22 cellular contexts compared by ENCODE assay signal in the genomic region with DNA sequence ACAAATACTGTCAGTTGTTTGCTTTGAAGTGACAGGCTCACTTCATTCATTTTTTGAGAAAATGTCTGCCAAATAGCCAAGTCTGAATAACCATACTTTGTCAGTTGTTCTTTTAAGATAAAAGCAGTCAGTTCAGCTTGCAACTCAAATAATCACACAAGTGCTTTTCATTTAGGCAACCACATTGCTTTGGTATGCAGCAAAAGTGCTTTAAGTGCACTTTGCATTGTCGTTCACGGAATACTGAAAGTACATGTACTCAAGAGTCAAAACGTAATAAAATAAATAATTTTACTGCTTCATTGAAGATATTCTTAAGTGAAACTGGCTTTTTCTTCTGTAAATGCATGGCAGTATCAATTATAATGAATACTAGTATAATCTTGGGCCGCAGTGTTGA.
"Had no signal": no experiment of that assay in that cellular context is flagged by ENCODE, and none has a peak within 500 bp of the region (broad histone marks: within the 10 kb centered on the region; RNA-seq: fewer than 3 reads in every experiment).

No MANE protein-coding gene starts in this region.

- H3K79me2 ChIP-seq: hepatocyte, parathyroid adenoma had no signal

- H3K4me3 Mint-ChIP-seq: activated B cell treated with CpG ODN at 0.5 μM for 24 hours; activated CD4-positive, alpha-beta memory T cell treated with anti-CD3 and anti-CD28 coated beads, Interleukin-2, amount 10 ng/mL, durations not matched to agents 7 days and 5 days; activated CD8-positive, alpha-beta memory T cell treated with anti-CD3 and anti-CD28 coated beads, Interleukin-2, amount 10 ng/mL, durations not matched to agents 7 days and 5 days; activated naive CD8-positive, alpha-beta T cell treated with anti-CD3 and anti-CD28 coated beads, Interleukin-2, amount 10 ng/mL, durations not matched to agents 7 days and 5 days; activated T-helper 17 cell treated with anti-CD3 and anti-CD28 coated beads, Interleukin-2, amount 50 U/mL, for 72 hours; nephron; stimulated activated effector memory CD8-positive, alpha-beta T cell treated with anti-CD3 and anti-CD28 coated beads, Interleukin-12 subunit alpha, Interleukin-12 subunit beta, amount 100 ng/mL, for 72 hours had no signal

- H3K27ac ChIP-seq: breast epithelium, foreskin keratinocyte, hepatocyte, parathyroid adenoma, stomach had no signal

- H2AFZ ChIP-seq: hepatocyte, parathyroid adenoma had no signal

- H3K27ac Mint-ChIP-seq: activated B cell treated with CpG ODN at 0.5 μM for 24 hours; activated CD4-positive, alpha-beta memory T cell treated with anti-CD3 and anti-CD28 coated beads, Interleukin-2, amount 10 ng/mL, durations not matched to agents 7 days and 5 days; activated CD8-positive, alpha-beta memory T cell treated with anti-CD3 and anti-CD28 coated beads, Interleukin-2, amount 10 ng/mL, durations not matched to agents 7 days and 5 days; activated naive CD8-positive, alpha-beta T cell treated with anti-CD3 and anti-CD28 coated beads, Interleukin-2, amount 10 ng/mL, durations not matched to agents 7 days and 5 days; activated T-helper 17 cell treated with anti-CD3 and anti-CD28 coated beads, Interleukin-2, amount 50 U/mL, for 72 hours; nephron; stimulated activated effector memory CD8-positive, alpha-beta T cell treated with anti-CD3 and anti-CD28 coated beads, Interleukin-12 subunit alpha, Interleukin-12 subunit beta, amount 100 ng/mL, for 72 hours had no signal

- DNase-seq: activated B cell treated with CpG ODN at 0.5 μM for 24 hours; activated CD4-positive, alpha-beta memory T cell treated with anti-CD3 and anti-CD28 coated beads, Interleukin-2, amount 10 ng/mL, durations not matched to agents 7 days and 5 days; activated CD4-positive, alpha-beta T cell treated with anti-CD3 and anti-CD28 coated beads for 4 hours; activated CD8-positive, alpha-beta memory T cell treated with anti-CD3 and anti-CD28 coated beads, Interleukin-2, amount 10 ng/mL, durations not matched to agents 7 days and 5 days; activated naive CD4-positive, alpha-beta T cell; activated naive CD8-positive, alpha-beta T cell treated with anti-CD3 and anti-CD28 coated beads, Interleukin-2, amount 10 ng/mL, durations not matched to agents 7 days and 5 days; anterior cingulate cortex; effector CD4-positive, alpha-beta T cell; foreskin keratinocyte; islet precursor cell; left colon; midbrain; stimulated activated CD4-positive, alpha-beta T cell treated with anti-CD3 and anti-CD28 coated beads, Interleukin-4, amount 100 ng/mL, for 24 hours; stomach had no signal

- H3K36me3 ChIP-seq: breast epithelium had no signal

- H3K27me3 Mint-ChIP-seq: activated B cell treated with CpG ODN at 0.5 μM for 24 hours; activated CD4-positive, alpha-beta memory T cell treated with anti-CD3 and anti-CD28 coated beads, Interleukin-2, amount 10 ng/mL, durations not matched to agents 7 days and 5 days; activated CD8-positive, alpha-beta memory T cell treated with anti-CD3 and anti-CD28 coated beads, Interleukin-2, amount 10 ng/mL, durations not matched to agents 7 days and 5 days; activated naive CD8-positive, alpha-beta T cell treated with anti-CD3 and anti-CD28 coated beads, Interleukin-2, amount 10 ng/mL, durations not matched to agents 7 days and 5 days; activated T-helper 17 cell treated with anti-CD3 and anti-CD28 coated beads, Interleukin-2, amount 50 U/mL, for 72 hours had no signal

- H3K9me3 ChIP-seq: breast epithelium, stomach had no signal

- ATAC-seq: activated CD8-positive, alpha-beta memory T cell treated with anti-CD3 and anti-CD28 coated beads, Interleukin-2, amount 10 ng/mL, durations not matched to agents 7 days and 5 days; activated T-helper 17 cell treated with anti-CD3 and anti-CD28 coated beads, Interleukin-2, amount 50 U/mL, for 72 hours; esophagus mucosa; left colon; sciatic nerve; stimulated activated effector memory CD8-positive, alpha-beta T cell treated with anti-CD3 and anti-CD28 coated beads, Interleukin-12 subunit alpha, Interleukin-12 subunit beta, amount 100 ng/mL, for 72 hours had no signal

- H3K27me3 ChIP-seq: breast epithelium, foreskin keratinocyte, hepatocyte, stomach had no signal

- H3K9ac ChIP-seq: parathyroid adenoma had no signal

- H3K4me2 ChIP-seq: hepatocyte had no signal

- H3K4me1 ChIP-seq: breast epithelium, foreskin keratinocyte, parathyroid adenoma, stomach had no signal

- H3K4me1 Mint-ChIP-seq: activated B cell treated with CpG ODN at 0.5 μM for 24 hours; activated CD4-positive, alpha-beta memory T cell treated with anti-CD3 and anti-CD28 coated beads, Interleukin-2, amount 10 ng/mL, durations not matched to agents 7 days and 5 days; activated CD8-positive, alpha-beta memory T cell treated with anti-CD3 and anti-CD28 coated beads, Interleukin-2, amount 10 ng/mL, durations not matched to agents 7 days and 5 days; activated naive CD8-positive, alpha-beta T cell treated with anti-CD3 and anti-CD28 coated beads, Interleukin-2, amount 10 ng/mL, durations not matched to agents 7 days and 5 days; activated T-helper 17 cell treated with anti-CD3 and anti-CD28 coated beads, Interleukin-2, amount 50 U/mL, for 72 hours; nephron; stimulated activated effector memory CD8-positive, alpha-beta T cell treated with anti-CD3 and anti-CD28 coated beads, Interleukin-12 subunit alpha, Interleukin-12 subunit beta, amount 100 ng/mL, for 72 hours had no signal

- H3K9me3 Mint-ChIP-seq: activated B cell treated with CpG ODN at 0.5 μM for 24 hours; activated CD4-positive, alpha-beta memory T cell treated with anti-CD3 and anti-CD28 coated beads, Interleukin-2, amount 10 ng/mL, durations not matched to agents 7 days and 5 days; activated T-helper 17 cell treated with anti-CD3 and anti-CD28 coated beads, Interleukin-2, amount 50 U/mL, for 72 hours; stimulated activated effector memory CD8-positive, alpha-beta T cell treated with anti-CD3 and anti-CD28 coated beads, Interleukin-12 subunit alpha, Interleukin-12 subunit beta, amount 100 ng/mL, for 72 hours had no signal

- H3K4me3 ChIP-seq: breast epithelium, hepatocyte, stomach had no signal
